8 cellular contexts compared by ENCODE assay signal in the genomic region with DNA sequence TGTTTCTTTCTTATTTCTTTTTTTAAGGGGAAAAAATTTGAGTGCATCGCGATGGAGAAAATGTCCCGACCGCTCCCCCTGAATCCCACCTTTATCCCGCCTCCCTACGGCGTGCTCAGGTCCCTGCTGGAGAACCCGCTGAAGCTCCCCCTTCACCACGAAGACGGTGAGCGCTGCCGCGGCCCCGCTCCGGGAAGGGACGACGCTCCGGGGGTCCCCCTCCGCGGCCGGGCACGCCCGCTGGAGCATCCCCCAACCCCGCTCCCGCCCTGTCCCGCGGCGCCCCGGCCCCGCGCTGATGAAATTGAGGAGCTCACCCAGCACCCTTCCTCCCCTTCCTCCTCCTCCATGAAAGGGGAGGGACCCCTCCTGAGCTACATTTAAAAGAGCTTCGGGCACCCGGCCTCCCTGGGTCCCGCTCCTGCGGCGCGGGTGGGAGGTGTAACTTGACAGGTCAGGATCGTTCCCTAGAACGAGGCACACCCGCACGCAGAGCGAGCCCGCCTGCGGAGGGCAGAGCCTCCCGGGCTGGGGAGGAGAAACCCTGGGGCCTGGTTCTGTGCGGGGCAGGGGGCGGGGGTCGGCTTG. TPM values are rescaled to one million over a fixed set of nuclear protein-coding genes. Genes with fewer than 3 reads are reported as not detected.
A peak's percentile ranks its signal among the peaks of the same experiment; 100 is the strongest.
DNase-seq lines count a peak whose midpoint lies in the region; ATAC-seq and TF ChIP-seq lines count a peak whose summit lies in the region.

No MANE protein-coding gene starts in this region.

- no peaks in the 10 kb centered on the region for H3K79me2 ChIP-seq in neural cell (replicated peaks; ENCODE audit: insufficient read depth, low read length)

- H3K4me3 ChIP-seq in GM08714 (ENCODE audit: low read length): peak overlapping the region; percentile 66; the same call in 1 of the 2 replicates
- H3K4me3 ChIP-seq in neural cell (ENCODE audit: low read length): peak overlapping the region; percentile 65

- peaks cover 9% of the 10 kb centered on the region for H3K9me3 Mint-ChIP-seq in activated CD4-positive, alpha-beta T cell treated with anti-CD3 and anti-CD28 coated beads, Interleukin-2, amount 10 ng/mL, durations not matched to agents 24 days and 14 days
- H3K9me3 Mint-ChIP-seq in HFFc6: no peaks in the 10 kb centered on the region

- H3K27me3 ChIP-seq in neural cell (ENCODE audit: insufficient read depth, low read depth, low read length): peaks cover 47% of the 10 kb centered on the region

- H3K9me3 ChIP-seq in neural cell (ENCODE audit: low read length): no peaks in the 10 kb centered on the region

- H3K36me3 Mint-ChIP-seq in activated CD4-positive, alpha-beta T cell treated with anti-CD3 and anti-CD28 coated beads, Interleukin-2, amount 10 ng/mL, durations not matched to agents 24 days and 14 days (ENCODE audit: low read depth): no peaks in the 10 kb centered on the region
- no peaks in the 10 kb centered on the region for H3K36me3 Mint-ChIP-seq in HFFc6 (ENCODE audit: low read depth)

- H3K36me3 ChIP-seq in neural cell (ENCODE audit: insufficient read depth, low read length): no peaks in the 10 kb centered on the region

- H3K9me2 ChIP-seq in neural cell (ENCODE audit: insufficient read depth, low read length): no peaks in the 10 kb centered on the region

- H3K27ac ChIP-seq in neural cell (ENCODE audit: low read length): no peak overlapping the region

- no peak for TF ChIP-seq RAD21 in neural cell (conservative IDR thresholded peaks at IDR 0.05)

- peak overlapping the region; percentile 42 for H3K4me2 ChIP-seq in neural cell (ENCODE audit: low read length)

- H3K4me1 Mint-ChIP-seq in activated CD4-positive, alpha-beta T cell treated with anti-CD3 and anti-CD28 coated beads, Interleukin-2, amount 10 ng/mL, durations not matched to agents 24 days and 14 days: peaks cover 13% of the 10 kb centered on the region
- H3K4me1 Mint-ChIP-seq in HFFc6 (ENCODE audit: low read depth): no peaks in the 10 kb centered on the region

- peak overlapping the region; percentile 59 for H3K4me3 Mint-ChIP-seq in activated CD4-positive, alpha-beta T cell treated with anti-CD3 and anti-CD28 coated beads, Interleukin-2, amount 10 ng/mL, durations not matched to agents 24 days and 14 days
- no peak overlapping the region for H3K4me3 Mint-ChIP-seq in HFFc6

- H3K9ac ChIP-seq in neural cell (ENCODE audit: low read length): no peak overlapping the region

- intact Hi-C loops in activated CD4-positive, alpha-beta T cell treated with anti-CD3 and anti-CD28 coated beads, Interleukin-2, amount 10 ng/mL, durations not matched to agents 24 days and 14 days (cut with micrococcal nuclease): loop anchor here (10.0 kb wide), 1 partner anchor 159 kb away; a partner anchor contains a TSS

- H3K27me3 Mint-ChIP-seq in activated CD4-positive, alpha-beta T cell treated with anti-CD3 and anti-CD28 coated beads, Interleukin-2, amount 10 ng/mL, durations not matched to agents 24 days and 14 days: peaks cover 82% of the 10 kb centered on the region
- H3K27me3 Mint-ChIP-seq in HFFc6 (ENCODE audit: insufficient read depth): peaks cover 21% of the 10 kb centered on the region

- TF ChIP-seq CTCF in neural cell (IDR thresholded peaks at IDR 0.05; ENCODE audit: poor library complexity, severe bottlenecking) (no peak), HFFc6 (IDR thresholded peaks at IDR 0.05) (no peak)

- TF ChIP-seq EP300 in neural cell (conservative IDR thresholded peaks at IDR 0.05; ENCODE audit: poor library complexity, severe bottlenecking): no peak

- no peak overlapping the region for H3K27ac Mint-ChIP-seq in activated CD4-positive, alpha-beta T cell treated with anti-CD3 and anti-CD28 coated beads, Interleukin-2, amount 10 ng/mL, durations not matched to agents 24 days and 14 days
- no peak overlapping the region for H3K27ac Mint-ChIP-seq in HFFc6

- peak; percentile 66 for DNase-seq in activated CD4-positive, alpha-beta T cell treated with anti-CD3 and anti-CD28 coated beads, Interleukin-2, amount 10 ng/mL, durations not matched to agents 24 days and 14 days
- no peak for DNase-seq in HFFc6
- DNase-seq in AG20443 (ENCODE audit: low spot score): no peak
- DNase-seq in HPDE6-E6E7 (ENCODE audit: extremely low spot score): no peak
- no peak for DNase-seq in DMS153 (lab: John Stamatoyannopoulos, UW)

- peak; percentile 41 for ATAC-seq in esophagus mucosa

- H4K20me1 ChIP-seq in neural cell (ENCODE audit: insufficient read depth): no peaks in the 10 kb centered on the region

- H2AFZ ChIP-seq in neural cell (ENCODE audit: low read depth, low read length): no peak overlapping the region

- H3F3A ChIP-seq in neural cell (ENCODE audit: insufficient read depth, low read length, poor library complexity, severe bottlenecking): no peaks in the 10 kb centered on the region

TF ChIP-seq in neural cell, 6 proteins besides CTCF, POLR2A, EP300 and RAD21:
- no peak for TF ChIP-seq POLR2AphosphoS5 (IDR thresholded peaks at IDR 0.05)
- TF ChIP-seq, protein P1, sequence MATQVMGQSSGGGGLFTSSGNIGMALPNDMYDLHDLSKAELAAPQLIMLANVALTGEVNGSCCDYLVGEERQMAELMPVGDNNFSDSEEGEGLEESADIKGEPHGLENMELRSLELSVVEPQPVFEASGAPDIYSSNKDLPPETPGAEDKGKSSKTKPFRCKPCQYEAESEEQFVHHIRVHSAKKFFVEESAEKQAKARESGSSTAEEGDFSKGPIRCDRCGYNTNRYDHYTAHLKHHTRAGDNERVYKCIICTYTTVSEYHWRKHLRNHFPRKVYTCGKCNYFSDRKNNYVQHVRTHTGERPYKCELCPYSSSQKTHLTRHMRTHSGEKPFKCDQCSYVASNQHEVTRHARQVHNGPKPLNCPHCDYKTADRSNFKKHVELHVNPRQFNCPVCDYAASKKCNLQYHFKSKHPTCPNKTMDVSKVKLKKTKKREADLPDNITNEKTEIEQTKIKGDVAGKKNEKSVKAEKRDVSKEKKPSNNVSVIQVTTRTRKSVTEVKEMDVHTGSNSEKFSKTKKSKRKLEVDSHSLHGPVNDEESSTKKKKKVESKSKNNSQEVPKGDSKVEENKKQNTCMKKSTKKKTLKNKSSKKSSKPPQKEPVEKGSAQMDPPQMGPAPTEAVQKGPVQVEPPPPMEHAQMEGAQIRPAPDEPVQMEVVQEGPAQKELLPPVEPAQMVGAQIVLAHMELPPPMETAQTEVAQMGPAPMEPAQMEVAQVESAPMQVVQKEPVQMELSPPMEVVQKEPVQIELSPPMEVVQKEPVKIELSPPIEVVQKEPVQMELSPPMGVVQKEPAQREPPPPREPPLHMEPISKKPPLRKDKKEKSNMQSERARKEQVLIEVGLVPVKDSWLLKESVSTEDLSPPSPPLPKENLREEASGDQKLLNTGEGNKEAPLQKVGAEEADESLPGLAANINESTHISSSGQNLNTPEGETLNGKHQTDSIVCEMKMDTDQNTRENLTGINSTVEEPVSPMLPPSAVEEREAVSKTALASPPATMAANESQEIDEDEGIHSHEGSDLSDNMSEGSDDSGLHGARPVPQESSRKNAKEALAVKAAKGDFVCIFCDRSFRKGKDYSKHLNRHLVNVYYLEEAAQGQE (IDR thresholded peaks at IDR 0.05; ENCODE audit: borderline replicate concordance): no peak
- TF ChIP-seq TAF1 (IDR thresholded peaks at IDR 0.05; ENCODE audit: low read depth): no peak
- no peak for TF ChIP-seq MXI1 (conservative IDR thresholded peaks at IDR 0.05; ENCODE audit: poor library complexity, severe bottlenecking)
- TF ChIP-seq SMC3 (conservative IDR thresholded peaks at IDR 0.05; ENCODE audit: poor library complexity): no peak
TF ChIP-seq in neural cell: peak in this region for 0.

RNA-seq across cellular contexts. Expression of a gene that starts 0.8 kb away (rescaled TPM):
- total RNA-seq in activated CD4-positive, alpha-beta T cell treated with anti-CD3 and anti-CD28 coated beads, Interleukin-2, amount 10 ng/mL, durations not matched to agents 24 days and 14 days: 0.92 and 1.3 TPM in 2 replicates
- 10.8 TPM for total RNA-seq in esophagus mucosa
- polyA plus RNA-seq in neural cell: 0.70 and 0.71 TPM in 2 replicates
- polyA minus RNA-seq in neural cell: 1.5 and 1.6 TPM in 2 replicates
- not detected for total RNA-seq in HFFc6 (2021; fragmentation: NEBNext Ultra II Directional; extraction: Animal tissue kit (Norgen Biotek cat#: 25700))
